Comparison of ENCODE assay signal across 8 cellular contexts in genomic region chr6:130365166-130366010, GRCh38. TPM values are rescaled to one million over a fixed set of nuclear protein-coding genes. Genes with fewer than 3 reads are reported as not detected.
DNase-seq lines count a peak whose midpoint lies in the region; ATAC-seq and TF ChIP-seq lines count a peak whose summit lies in the region.

No MANE protein-coding gene starts in this region.

- H3K27me3 ChIP-seq in HUES48 (ENCODE audit: control insufficient read depth, insufficient read depth, low read length), result no peaks in the 10 kb centered on the region
- H3K27me3 ChIP-seq in dorsolateral prefrontal cortex, result peaks cover 0 to 48% (median 24%) of the 10 kb centered on the region in 45 donors

- no peaks in the 10 kb centered on the region for H3K36me3 ChIP-seq in HUES48 (ENCODE audit: control insufficient read depth, insufficient read depth, low read length)

- H3K4me1 ChIP-seq in HUES48 (ENCODE audit: control insufficient read depth, insufficient read depth, low read length), result peaks cover 34% of the 10 kb centered on the region

- 3 to 4% methylated on average over 24 to 66 of the region's 74 CpGs for WGBS in lower leg skin, 2 donors

- H3K4me3 ChIP-seq in HUES48 (ENCODE audit: low read depth, low read length) (peak overlapping the region; percentile 85), dorsolateral prefrontal cortex (peak overlapping the region; percentile 31 to 74 (median 57)), lower leg skin (ENCODE audit: low read depth, poor library complexity, severe bottlenecking) (peak overlapping the region; percentile 38)

- H3K27ac ChIP-seq in HUES48 (ENCODE audit: low read depth, low read length) (peak overlapping the region; percentile 73), dorsolateral prefrontal cortex (peak overlapping the region in 1 of 59 donors; percentile 9)

- peak overlapping the region; percentile 80 for H3K9ac ChIP-seq in HUES48 (ENCODE audit: low read depth, low read length)

- TF ChIP-seq CTCF in dorsolateral prefrontal cortex (IDR thresholded peaks at IDR 0.05 in 54 of 56, conservative IDR thresholded peaks at IDR 0.05 in 2 of 56; ENCODE audit: low read depth in 1 of 56, partially characterized antibody in 56 of 56) (peak in 46 of 56 donors; percentile 11 to 63 (median 33)), lower leg skin (IDR thresholded peaks at IDR 0.05) (no peak)

- peak; percentile 60 for ATAC-seq in GM19372 (IDR thresholded peaks at IDR 0.05; ENCODE audit: low read depth, unreplicated experiment)

- DNase-seq in AG08396 (ENCODE audit: low spot score), result peak; percentile 88
- peak; percentile 31 to 35 for DNase-seq in activated CD4-positive, alpha-beta T cell treated with anti-CD3 and anti-CD28 coated beads for 24 hours (ENCODE audit: low read depth in 2 of 2)
- DNase-seq in dorsolateral prefrontal cortex, result peak in 3 of 10 donors; percentile 21 to 45 (median 44)
- DNase-seq in lower leg skin (ENCODE audit: low spot score in 2 of 2), result peak; percentile 31 to 90
- peak; percentile 21 for DNase-seq in stimulated activated CD8-positive, alpha-beta memory T cell treated with anti-CD3 and anti-CD28 coated beads, Interleukin-15, amount 100 ng/mL, for 48 hours (ENCODE audit: low read depth in 2 of 2)
- no peak for DNase-seq in NCI-H2171 (lab: John Stamatoyannopoulos, UW)

- intact Hi-C loops in dorsolateral prefrontal cortex (cut with DNase I) (no loop called here), lower leg skin (cut with DNase I; ENCODE audit: low total_unique reads) (no loop called here)

- H3K9me3 ChIP-seq in HUES48 (ENCODE audit: control insufficient read depth, insufficient read depth, low read length), result no peaks in the 10 kb centered on the region

- no peak for TF ChIP-seq POLR2A in lower leg skin (IDR thresholded peaks at IDR 0.05)

RNA-seq across cellular contexts. Expression of gene TMEM200A, which starts 0.4 kb away (rescaled TPM):
- 1 to 10 TPM; 1.3 to 7.1 (median 2.9) TPM for total RNA-seq in dorsolateral prefrontal cortex
- 1 to 10 TPM in 1 of 4 donors, under 1 TPM in 3; 0.23 to 1.6 (median 0.68) TPM for total RNA-seq in lower leg skin

Comparison
In these comparisons a context has a peak if more than half of its experiments do, and no peak if none do; other contexts are left out.
1. CTCF ChIP-seq: peak in dorsolateral prefrontal cortex (46 of 56); none in lower leg skin (0 of 3).
2. Peak in every context shown above with its lines, with median percentiles within 50 percentile points of each other: H3K4me3 ChIP-seq.